Comparison of ENCODE assay signal across 22 cellular contexts in the genomic region with DNA sequence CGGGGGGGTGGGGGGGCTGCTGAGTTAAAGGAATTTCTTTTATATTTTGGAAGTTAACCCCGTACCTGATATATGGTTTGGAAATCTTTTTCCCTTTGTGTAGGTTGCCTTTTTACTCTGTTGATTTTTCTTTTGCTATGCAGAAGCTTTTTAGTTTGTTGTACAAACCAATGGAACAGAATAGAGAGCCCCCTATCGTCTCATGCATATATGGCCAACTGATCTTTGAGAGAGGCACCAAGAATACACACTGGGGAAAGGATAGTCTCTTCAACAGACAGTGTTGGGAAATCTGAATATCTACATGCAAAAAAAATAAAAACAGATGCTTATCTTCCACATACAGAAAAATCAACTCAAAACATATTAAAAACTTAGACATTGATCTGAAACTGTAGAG.
DNase-seq lines count a peak whose midpoint lies in the region; ATAC-seq, FAIRE-seq and TF ChIP-seq lines count a peak whose summit lies in the region.
"Had no signal": no experiment of that assay in that cellular context is flagged by ENCODE, and none has a peak within 500 bp of the region (broad histone marks: within the 10 kb centered on the region; RNA-seq: fewer than 3 reads in every experiment).

No MANE protein-coding gene starts in this region.

- no peak overlapping the region for H3K4me2 ChIP-seq in SK-N-SH

- no peaks in the 10 kb centered on the region for H4K20me1 ChIP-seq in SK-N-SH (ENCODE audit: insufficient read depth)

- FAIRE-seq in kidney (lab: Jason Lieb, UNC), result no peak
- FAIRE-seq: colon, GM12891, HepG2, TTC549, urothelium cell line had no signal

- H3K9me3 ChIP-seq in SK-N-SH, result peaks cover 4% of the 10 kb centered on the region; the same call in 1 of the 2 replicates
- H3K9me3 ChIP-seq in kidney (ENCODE audit: control insufficient read depth in 1 of 2, low read length in 2 of 2), result no peaks in the 10 kb centered on the region
- H3K9me3 ChIP-seq in right lobe of liver, result no peaks in the 10 kb centered on the region

- H3K4me3 ChIP-seq in SK-N-SH (ENCODE audit: low read depth in 2 of 2, low read length in 1 of 2) (no peak overlapping the region), kidney (ENCODE audit: low read length in 2 of 2) (no peak overlapping the region), right lobe of liver (no peak overlapping the region)

- no peaks in the 10 kb centered on the region for H3K36me3 ChIP-seq in SK-N-SH (replicated peaks in 1 of 2; ENCODE audit: control insufficient read depth in 1 of 2, insufficient read depth in 2 of 2, low read length in 1 of 2)
- H3K36me3 ChIP-seq in kidney (ENCODE audit: control insufficient read depth in 1 of 2, insufficient read depth in 2 of 2, low read length in 2 of 2), result no peaks in the 10 kb centered on the region
- H3K36me3 ChIP-seq in right lobe of liver, result no peaks in the 10 kb centered on the region

- DNase-seq in SK-N-SH, result no peak
- DNase-seq in OCI-M1 (lab: John Stamatoyannopoulos, UW), result peak; percentile 5
- DNase-seq in kidney, result no peak
- DNase-seq in right lobe of liver, result no peak
- no peak for DNase-seq in T-helper 9 cell
- no peak for DNase-seq in activated naive CD4-positive, alpha-beta T cell treated with Interleukin-2 at 50 U/mL for 16 hours
- DNase-seq: activated CD4-positive, alpha-beta T cell treated with anti-CD3 and anti-CD28 coated beads, Interleukin-2, amount 50 U/mL, for 4 hours; CD8-positive, alpha-beta memory T cell; EL; foreskin melanocyte; natural killer cell; NCI-H187 treated with DMSO at 0.1 percent for 48 hours; NCI-H446 treated with DMSO at 0.1 percent for 48 hours; PC-3; retina had no signal

- TF ChIP-seq RAD21 in SK-N-SH (IDR thresholded peaks at IDR 0.05; ENCODE audit: low read length), result peak; percentile 54

- TF ChIP-seq CTCF in SK-N-SH (IDR thresholded peaks at IDR 0.05), result no peak
- TF ChIP-seq CTCF in kidney (IDR thresholded peaks at IDR 0.05; ENCODE audit: borderline replicate concordance, extremely low read depth, insufficient read depth), result peak; percentile 16
- peak in 1 of 4 donors; percentile 12 for TF ChIP-seq CTCF in right lobe of liver (IDR thresholded peaks at IDR 0.05)

- no peak for TF ChIP-seq POLR2A in right lobe of liver (IDR thresholded peaks at IDR 0.05)

- POLR2A ChIA-PET in SK-N-SH (lab: Yijun Ruan, JAX), result no interaction called here

- no peaks in the 10 kb centered on the region for H3K79me2 ChIP-seq in SK-N-SH (ENCODE audit: insufficient read depth)

- no peak for TF ChIP-seq EP300 in SK-N-SH (IDR thresholded peaks at IDR 0.05; ENCODE audit: borderline replicate concordance in 1 of 2, low read depth in 1 of 2, low read length in 1 of 2)

- H3K9ac ChIP-seq in SK-N-SH (no peak overlapping the region), kidney (ENCODE audit: low read length in 2 of 2) (no peak overlapping the region)

- no peak for ATAC-seq in SK-N-SH treated with all-trans-retinoic acid at 6 μM for 48 hours
- ATAC-seq in HG02588 (IDR thresholded peaks at IDR 0.05; ENCODE audit: unreplicated experiment), result no peak
- no peak for ATAC-seq in right lobe of liver
- ATAC-seq: HepG2, natural killer cell, PC-3 had no signal

- H3K27ac ChIP-seq in SK-N-SH (ENCODE audit: low read depth in 2 of 2, low read length in 1 of 2), result no peak overlapping the region
- H3K27ac ChIP-seq in kidney (ENCODE audit: low read depth in 2 of 2, low read length in 2 of 2), result no peak overlapping the region
- no peak overlapping the region for H3K27ac ChIP-seq in right lobe of liver

- WGBS in SK-N-SH (ENCODE audit: low lambda C conversion rate), result 7% methylated on average over 3 of the region's 3 CpGs
- 34% methylated on average over 3 of the region's 3 CpGs for WGBS in right lobe of liver (ENCODE audit: insufficient coverage, low coverage, low lambda C conversion rate, missing lambda C conversion rate)

- H2AFZ ChIP-seq in SK-N-SH (ENCODE audit: low read depth), result no peak overlapping the region

- intact Hi-C loops in kidney (cut with DNase I), result no loop called here
- intact Hi-C loops in right lobe of liver (cut with DNase I), result no loop called here

- H3K4me1 ChIP-seq in SK-N-SH (ENCODE audit: control insufficient read depth in 1 of 2, insufficient read depth in 2 of 2, low read depth in 1 of 2, low read length in 1 of 2), result no peaks in the 10 kb centered on the region
- H3K4me1 ChIP-seq in kidney (ENCODE audit: control insufficient read depth in 1 of 2, insufficient read depth in 1 of 2, low read depth in 1 of 2, low read length in 2 of 2), result no peaks in the 10 kb centered on the region
- H3K4me1 ChIP-seq in right lobe of liver, result no peaks in the 10 kb centered on the region

- no peaks in the 10 kb centered on the region for H3K27me3 ChIP-seq in SK-N-SH (ENCODE audit: insufficient read depth)
- H3K27me3 ChIP-seq in right lobe of liver, result no peaks in the 10 kb centered on the region

- CTCF ChIA-PET in SK-N-SH (lab: Yijun Ruan, JAX), result interaction anchor here (0.7 to 1.8 kb wide), 8 partner anchors 8 to 425 kb away, joined by 3 to 8 read pairs (median 4); no protein-coding TSS in a partner anchor

- no peaks in the 10 kb centered on the region for H3K9me2 ChIP-seq in SK-N-SH

- H3F3A ChIP-seq in SK-N-SH (replicated peaks; ENCODE audit: insufficient read depth), result no peaks in the 10 kb centered on the region

TF ChIP-seq in SK-N-SH, 30 proteins besides CTCF, POLR2A, EP300 and RAD21:
- TF ChIP-seq, protein P1, sequence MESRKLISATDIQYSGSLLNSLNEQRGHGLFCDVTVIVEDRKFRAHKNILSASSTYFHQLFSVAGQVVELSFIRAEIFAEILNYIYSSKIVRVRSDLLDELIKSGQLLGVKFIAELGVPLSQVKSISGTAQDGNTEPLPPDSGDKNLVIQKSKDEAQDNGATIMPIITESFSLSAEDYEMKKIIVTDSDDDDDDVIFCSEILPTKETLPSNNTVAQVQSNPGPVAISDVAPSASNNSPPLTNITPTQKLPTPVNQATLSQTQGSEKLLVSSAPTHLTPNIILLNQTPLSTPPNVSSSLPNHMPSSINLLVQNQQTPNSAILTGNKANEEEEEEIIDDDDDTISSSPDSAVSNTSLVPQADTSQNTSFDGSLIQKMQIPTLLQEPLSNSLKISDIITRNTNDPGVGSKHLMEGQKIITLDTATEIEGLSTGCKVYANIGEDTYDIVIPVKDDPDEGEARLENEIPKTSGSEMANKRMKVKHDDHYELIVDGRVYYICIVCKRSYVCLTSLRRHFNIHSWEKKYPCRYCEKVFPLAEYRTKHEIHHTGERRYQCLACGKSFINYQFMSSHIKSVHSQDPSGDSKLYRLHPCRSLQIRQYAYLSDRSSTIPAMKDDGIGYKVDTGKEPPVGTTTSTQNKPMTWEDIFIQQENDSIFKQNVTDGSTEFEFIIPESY (IDR thresholded peaks at IDR 0.05; ENCODE audit: borderline replicate concordance, low read depth), result no peak

TF ChIP-seq in SK-N-SH treated with all-trans-retinoic acid at 6 μM for 48 hours, 23 proteins besides CTCF, POLR2A, EP300 and RAD21:
- TF ChIP-seq ZNF70 (CRISPR knock-in tag; IDR thresholded peaks at IDR 0.05), result no peak
- no peak for TF ChIP-seq OSR1 (CRISPR knock-in tag; IDR thresholded peaks at IDR 0.05)
- TF ChIP-seq ARNTL (CRISPR knock-in tag; IDR thresholded peaks at IDR 0.05; ENCODE audit: borderline replicate concordance, low read depth), result no peak
- TF ChIP-seq SNAI2 (CRISPR knock-in tag; IDR thresholded peaks at IDR 0.05), result no peak
- TF ChIP-seq ZNF8 (CRISPR knock-in tag; IDR thresholded peaks at IDR 0.05), result no peak
- TF ChIP-seq ZNF565 (CRISPR knock-in tag; conservative IDR thresholded peaks at IDR 0.05; ENCODE audit: low read depth), result no peak
- TF ChIP-seq, protein P2, sequence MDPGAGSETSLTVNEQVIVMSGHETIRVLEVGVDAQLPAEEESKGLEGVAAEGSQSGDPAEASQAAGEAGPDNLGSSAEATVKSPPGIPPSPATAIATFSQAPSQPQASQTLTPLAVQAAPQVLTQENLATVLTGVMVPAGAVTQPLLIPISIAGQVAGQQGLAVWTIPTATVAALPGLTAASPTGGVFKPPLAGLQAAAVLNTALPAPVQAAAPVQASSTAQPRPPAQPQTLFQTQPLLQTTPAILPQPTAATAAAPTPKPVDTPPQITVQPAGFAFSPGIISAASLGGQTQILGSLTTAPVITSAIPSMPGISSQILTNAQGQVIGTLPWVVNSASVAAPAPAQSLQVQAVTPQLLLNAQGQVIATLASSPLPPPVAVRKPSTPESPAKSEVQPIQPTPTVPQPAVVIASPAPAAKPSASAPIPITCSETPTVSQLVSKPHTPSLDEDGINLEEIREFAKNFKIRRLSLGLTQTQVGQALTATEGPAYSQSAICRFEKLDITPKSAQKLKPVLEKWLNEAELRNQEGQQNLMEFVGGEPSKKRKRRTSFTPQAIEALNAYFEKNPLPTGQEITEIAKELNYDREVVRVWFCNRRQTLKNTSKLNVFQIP (CRISPR knock-in tag; IDR thresholded peaks at IDR 0.05; ENCODE audit: borderline replicate concordance, low read depth), result no peak
